ENCODE assay signal across 7 cellular contexts in genomic region chr4:153083447-153083921, GRCh38.
A peak's percentile ranks its signal among the peaks of the same experiment; 100 is the strongest.
DNase-seq lines count a peak whose midpoint lies in the region; ATAC-seq and TF ChIP-seq lines count a peak whose summit lies in the region.

No MANE protein-coding gene starts in this region.

- no peaks in the 10 kb centered on the region for H3K9me3 ChIP-seq in SJSA1 (replicated peaks)
- no peaks in the 10 kb centered on the region for H3K9me3 ChIP-seq in right cardiac atrium (ENCODE audit: control insufficient read depth, low read length)

- 19% methylated on average over 7 of the region's 7 CpGs for WGBS in right cardiac atrium

- H3K27me3 ChIP-seq in SJSA1 (replicated peaks): no peaks in the 10 kb centered on the region
- no peaks in the 10 kb centered on the region for H3K27me3 ChIP-seq in right cardiac atrium (ENCODE audit: control insufficient read depth, insufficient read depth)

- no peaks in the 10 kb centered on the region for H3K36me3 ChIP-seq in SJSA1

- DNase-seq in NCI-H1048 (lab: John Stamatoyannopoulos, UW) (peak; percentile 68), SJSA1 (ENCODE audit: low read depth in 1 of 2, low spot score in 2 of 2) (peak; percentile 64 to 65), anterior cingulate cortex (lab: John Stamatoyannopoulos, UW) (peak in 53 of 58 donors; percentile 3 to 87 (median 48)), right cardiac atrium (peak in 2 of 3 donors; percentile 27 to 64), putamen (ENCODE audit: low spot score) (peak; percentile 89)

- H3K4me1 ChIP-seq in SJSA1 (replicated peaks) (0 out of 2 replicates have a peak, but pooled peaks cover 5% of the 10 kb centered on the region), right cardiac atrium (ENCODE audit: control insufficient read depth, insufficient read depth, low read length) (no peaks in the 10 kb centered on the region)

- H3K4me3 ChIP-seq in SJSA1: no peak overlapping the region
- H3K4me3 ChIP-seq in right cardiac atrium (ENCODE audit: low read length): no peak overlapping the region

- ATAC-seq in HG02623 (IDR thresholded peaks at IDR 0.05; ENCODE audit: unreplicated experiment) (peak; percentile 75), right cardiac atrium (peak; percentile 74 to 85)

- peak; percentile 53 for TF ChIP-seq CTCF in GM12874 (IDR thresholded peaks at IDR 0.05; ENCODE audit: insufficient read depth, low read depth, low read length)

- H3K27ac ChIP-seq in SJSA1 (no peak overlapping the region), right cardiac atrium (ENCODE audit: low read length) (no peak overlapping the region)

- intact Hi-C loops in right cardiac atrium (cut with DNase I): loop anchor here (1.0 to 10.0 kb wide), 3 partner anchors 44 to 239 kb away; no protein-coding TSS in a partner anchor
